Comparison of ENCODE assay signal across 9 cellular contexts in genomic region chrX:123625477-123625876, GRCh38.
"Had no signal": no experiment of that assay in that cellular context is flagged by ENCODE, and none has a peak within 500 bp of the region (broad histone marks: within the 10 kb centered on the region; RNA-seq: fewer than 3 reads in every experiment).

No MANE protein-coding gene starts in this region.

- H3K9me3 Mint-ChIP-seq: GM23338, IgD-negative memory B cell had no signal

- H3K27ac ChIP-seq: HL-60 had no signal

- H3K27ac Mint-ChIP-seq: GM23338, H9 had no signal

- DNase-seq: H9, HCEC 1CT, KBM-7 had no signal

- H3K4me1 Mint-ChIP-seq: GM23338, H9 had no signal

- H2AFZ ChIP-seq: GM23338 had no signal

- H3K4me3 Mint-ChIP-seq: GM23338, H9, IgD-negative memory B cell had no signal

- H3K27me3 Mint-ChIP-seq: IgD-negative memory B cell had no signal

- FAIRE-seq: H1, H54, HepG2 had no signal

- ATAC-seq: GM23338, HepG2 had no signal

- H3K4me3 ChIP-seq: GM23338 had no signal

- H3K4me2 ChIP-seq: GM23338 had no signal
